In genomic region chr11:122656631-122657101, GRCh38 we compare ENCODE assay signal across 8 cellular contexts. TPM values are rescaled to one million over a fixed set of nuclear protein-coding genes. Genes with fewer than 3 reads are reported as not detected.
DNase-seq lines count a peak whose midpoint lies in the region; ATAC-seq and TF ChIP-seq lines count a peak whose summit lies in the region.

No MANE protein-coding gene starts in this region.

- H3K79me1 ChIP-seq in mesenchymal stem cell (replicated peaks; ENCODE audit: low read length, poor library complexity, severe bottlenecking) = peaks cover 2% of the 10 kb centered on the region

- H2AK5ac ChIP-seq in mesenchymal stem cell (ENCODE audit: low read length, severe bottlenecking) = no peak overlapping the region

- WGBS in mesenchymal stem cell = under 1% methylated on average over 25 of the region's 25 CpGs

- H4K91ac ChIP-seq in mesenchymal stem cell (ENCODE audit: low read length) = no peak overlapping the region

- DNase-seq in BJ (ENCODE audit: low read depth) (no peak), mesenchymal stem cell (peak; percentile 75)
- peak; percentile 5 for DNase-seq in activated CD4-positive, CD25-positive, alpha-beta regulatory T cell treated with anti-CD3 and anti-CD28 coated beads, Interleukin-2, amount 50 U/mL, for 16 hours (ENCODE audit: low read depth, low spot score)
- DNase-seq in effector CD4-positive, alpha-beta T cell = peak; percentile 20
- DNase-seq in stimulated activated CD8-positive, alpha-beta memory T cell treated with anti-CD3 and anti-CD28 coated beads, Interleukin-15, amount 100 ng/mL, for 4 hours (ENCODE audit: low read depth in 2 of 2) = peak; percentile 7 to 20

- no peaks in the 10 kb centered on the region for H3K36me3 ChIP-seq in BJ (ENCODE audit: control insufficient read depth, insufficient read depth, low read length)
- peaks cover 0 to 2% of the 10 kb centered on the region in 2 experiments for H3K36me3 ChIP-seq in mesenchymal stem cell (ENCODE audit: control insufficient read depth in 1 of 2, insufficient read depth in 2 of 2, low read depth in 1 of 2, low read length in 2 of 2)

- H2AFZ ChIP-seq in mesenchymal stem cell (ENCODE audit: low read depth, low read length) = no peak overlapping the region

- no peaks in the 10 kb centered on the region for H3K27me3 ChIP-seq in BJ (ENCODE audit: control insufficient read depth, insufficient read depth, low read length)
- peaks cover 0 to under 1% of the 10 kb centered on the region in 2 experiments for H3K27me3 ChIP-seq in mesenchymal stem cell (ENCODE audit: control insufficient read depth in 1 of 2, insufficient read depth in 1 of 2, low read length in 2 of 2)

- H3K9ac ChIP-seq in mesenchymal stem cell (ENCODE audit: low read length) = peak overlapping the region; percentile 91

- H3K4ac ChIP-seq in mesenchymal stem cell (ENCODE audit: low read depth in 1 of 2, low read length in 2 of 2) = peak overlapping the region; percentile 70 to 83

- H2BK120ac ChIP-seq in mesenchymal stem cell (ENCODE audit: low read depth, low read length) = peak overlapping the region; percentile 36

- CTCF ChIA-PET in BJ (lab: Yijun Ruan, JAX) = interaction anchor here (0.9 to 2.0 kb wide), 6 partner anchors 14 to 197 kb away, joined by 3 to 12 read pairs (median 4); no protein-coding TSS in a partner anchor

- H3K9me3 ChIP-seq in mesenchymal stem cell (ENCODE audit: control insufficient read depth, low read length) = no peaks in the 10 kb centered on the region

- H2BK15ac ChIP-seq in mesenchymal stem cell (ENCODE audit: low read depth, poor library complexity, severe bottlenecking) = peak overlapping the region; percentile 67

- POLR2A ChIA-PET in BJ (lab: Charles Lee) = interaction anchor here (0.6 to 1.0 kb wide), 3 partner anchors 8 to 81 kb away, joined by 3 to 5 read pairs (median 4); no protein-coding TSS in a partner anchor

- peak overlapping the region in 1 of 2 experiments; percentile 95 for H3K14ac ChIP-seq in mesenchymal stem cell (ENCODE audit: low read length in 2 of 2)

- H2BK12ac ChIP-seq in mesenchymal stem cell (ENCODE audit: low read length in 2 of 2) = peak overlapping the region in 1 of 2 experiments; percentile 97

- H4K8ac ChIP-seq in mesenchymal stem cell (ENCODE audit: low read length) = peak overlapping the region; percentile 59

- H3K4me2 ChIP-seq in mesenchymal stem cell (ENCODE audit: low read length, poor library complexity, severe bottlenecking) = peak overlapping the region; percentile 74

- peak overlapping the region; percentile 84 to 98 for H3K18ac ChIP-seq in mesenchymal stem cell (ENCODE audit: low read depth in 1 of 2, low read length in 2 of 2)

- peak overlapping the region; percentile 20 to 89 for H3K23ac ChIP-seq in mesenchymal stem cell (ENCODE audit: low read length in 2 of 2)

- H3K27ac ChIP-seq in mesenchymal stem cell (ENCODE audit: low read length, poor library complexity, severe bottlenecking) = peak overlapping the region; percentile 86

- TF ChIP-seq CTCF in BJ (IDR thresholded peaks at IDR 0.05; ENCODE audit: insufficient read depth, low read depth, low read length) = peak; percentile 18; the same call in 1 of the 2 replicates

- H3K4me3 ChIP-seq in BJ (ENCODE audit: low read depth, low read length) (peak overlapping the region; percentile 90), mesenchymal stem cell (ENCODE audit: insufficient read depth in 1 of 2, low read depth in 1 of 2, low read length in 2 of 2) (peak overlapping the region; percentile 93 to 95)

- peak overlapping the region; percentile 76 for H2BK5ac ChIP-seq in mesenchymal stem cell (ENCODE audit: low read depth, low read length, poor library complexity, severe bottlenecking)

- ATAC-seq in HG02885 (IDR thresholded peaks at IDR 0.05; ENCODE audit: poor library complexity, unreplicated experiment) = peak; percentile 14
- ATAC-seq in GM21723 (IDR thresholded peaks at IDR 0.05; ENCODE audit: unreplicated experiment) = no peak
- no peak for ATAC-seq in HG03571 (IDR thresholded peaks at IDR 0.05; ENCODE audit: unreplicated experiment)

- H3K4me1 ChIP-seq in mesenchymal stem cell (ENCODE audit: control insufficient read depth, insufficient read depth, low read depth, low read length) = peaks cover 29% of the 10 kb centered on the region

RNA-seq across cellular contexts. Expression of gene UBASH3B, which starts 1.1 kb away (rescaled TPM):
- polyA plus RNA-seq in BJ (2011; rRNA removed) = 22.2 and 28.4 TPM in 2 replicates
- 52.9 and 101 TPM in 2 replicates for polyA minus RNA-seq in BJ (2011; rRNA and poly(A)+ RNA removed)
- 23.3 TPM for polyA plus RNA-seq in mesenchymal stem cell (2013, experiment 1 of 2)
- polyA plus RNA-seq in mesenchymal stem cell (2013, experiment 2 of 2) = 25.0 TPM
